24 cellular contexts compared by ENCODE assay signal in the genomic region with DNA sequence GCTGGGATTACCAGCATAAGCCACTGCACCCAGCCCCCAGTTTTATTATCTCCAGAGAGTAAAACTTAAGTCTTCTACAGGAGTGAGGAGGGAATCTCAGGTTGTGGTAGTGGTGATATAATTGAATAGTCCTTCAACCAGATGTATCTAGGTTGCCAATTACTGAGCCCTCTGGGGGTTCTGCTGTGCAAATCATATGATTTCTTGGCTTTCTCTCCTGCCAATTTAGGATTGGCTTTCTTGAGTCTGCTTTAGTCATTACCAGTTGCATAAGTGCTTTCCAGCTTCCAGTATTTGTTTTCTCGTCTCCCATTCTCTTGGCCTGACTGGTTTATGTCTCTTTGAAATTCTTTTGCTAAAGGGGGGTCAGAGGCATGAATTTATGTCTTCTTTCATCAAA.
"Had no signal": no experiment of that assay in that cellular context is flagged by ENCODE, and none has a peak within 500 bp of the region (broad histone marks: within the 10 kb centered on the region; RNA-seq: fewer than 3 reads in every experiment).

No MANE protein-coding gene starts in this region.

- FAIRE-seq: astrocyte had no signal

- ATAC-seq: activated CD4-positive, alpha-beta T cell treated with anti-CD3 and anti-CD28 coated beads for 36 hours; activated T-cell treated with anti-CD3 and anti-CD28 coated beads, Interleukin-2, amount 50 U/mL, for 4 hours; stimulated activated effector memory CD8-positive, alpha-beta T cell treated with anti-CD3 and anti-CD28 coated beads, Interleukin-12 subunit alpha, Interleukin-12 subunit beta, amount 100 ng/mL, for 72 hours; stimulated activated naive CD8-positive, alpha-beta T cell treated with anti-CD3 and anti-CD28 coated beads, Interleukin-15, amount 100 ng/mL, for 72 hours; T-helper 17 cell had no signal

- H3K4me1 ChIP-seq: breast epithelium, parathyroid adenoma, uterus had no signal

- H3K27me3 ChIP-seq: breast epithelium, hepatocyte, neutrophil, uterus had no signal

- H3K4me3 ChIP-seq: breast epithelium, hepatocyte, skin epidermis, uterus had no signal

- H3K27ac ChIP-seq: breast epithelium, hepatocyte, neutrophil, parathyroid adenoma, skin epidermis, uterus had no signal

- H3K36me3 ChIP-seq: uterus had no signal

- H3K4me2 ChIP-seq: hepatocyte had no signal

- H2AFZ ChIP-seq: hepatocyte, parathyroid adenoma had no signal

- H3K9me3 ChIP-seq: neutrophil, uterus had no signal

- H3K9ac ChIP-seq: parathyroid adenoma had no signal

- DNase-seq: activated B cell treated with CpG ODN at 0.5 μM for 24 hours; activated CD4-positive, alpha-beta T cell treated with anti-CD3 and anti-CD28 coated beads for 36 hours; activated CD4-positive, alpha-beta T cell treated with anti-CD3 and anti-CD28 coated beads, Interleukin-2, amount 50 U/mL, for 48 hours; activated CD8-positive, alpha-beta memory T cell treated with anti-CD3 and anti-CD28 coated beads, Interleukin-2, amount 50 U/mL, for 48 hours; activated naive CD4-positive, alpha-beta T cell; activated T-cell treated with anti-CD3 and anti-CD28 coated beads, Interleukin-2, amount 50 U/mL, for 4 hours; cerebellar nuclear complex; erythroblast; immature natural killer cell; kidney glomerular epithelial cell; right cardiac atrium; stimulated activated CD4-positive, alpha-beta T cell treated with anti-CD3 and anti-CD28 coated beads, Interleukin-1b, Interleukin-23, amount 100 ng/mL, for 48 hours; stimulated activated naive CD8-positive, alpha-beta T cell treated with anti-CD3 and anti-CD28 coated beads, Interleukin-15, amount 100 ng/mL, for 72 hours; SW 1271; T-helper 17 cell; trophoblast cell; uterus had no signal
